12 cellular contexts compared by ENCODE assay signal in genomic region chr21:34877485-34878128, GRCh38.
DNase-seq lines count a peak whose midpoint lies in the region; ATAC-seq and TF ChIP-seq lines count a peak whose summit lies in the region.
"Had no signal": no experiment of that assay in that cellular context is flagged by ENCODE, and none has a peak within 500 bp of the region (broad histone marks: within the 10 kb centered on the region; RNA-seq: fewer than 3 reads in every experiment).

No MANE protein-coding gene starts in this region.

- no peak for TF ChIP-seq CTCF in HFFc6 (IDR thresholded peaks at IDR 0.05)
- no peak for TF ChIP-seq CTCF in mucosa of descending colon (IDR thresholded peaks at IDR 0.05)

- H4K20me1 ChIP-seq in BLaER1, result peaks cover 100% of the 10 kb centered on the region

- peaks cover 81% of the 10 kb centered on the region for H3K36me3 Mint-ChIP-seq in HFFc6 (ENCODE audit: low read depth)

- intact Hi-C loops in mucosa of descending colon (cut with DNase I, micrococcal nuclease), result loop anchor here in 1 of 2 donors (10.0 kb wide), 1 partner anchor 133 kb away; no protein-coding TSS in a partner anchor

- DNase-seq in HFFc6, result no peak
- DNase-seq in adipocyte (ENCODE audit: low read depth), result no peak
- DNase-seq in mucosa of descending colon, result peak; percentile 85 to 96 (median 87)
- DNase-seq in SKM-1 treated with dmso at 0.1 percent for 144 hours (lab: John Stamatoyannopoulos, UW; ENCODE audit: unreplicated experiment), result no peak
- no peak for DNase-seq in SK-N-DZ (ENCODE audit: low spot score)
- DNase-seq: mesendoderm, WERI-Rb-1 had no signal

- no peaks in the 10 kb centered on the region for H3K9me3 Mint-ChIP-seq in HFFc6

- no peak overlapping the region for H3K9ac ChIP-seq in BLaER1
- peak overlapping the region; percentile 8 for H3K9ac ChIP-seq in adipocyte (ENCODE audit: low read length)

- H3K4me1 Mint-ChIP-seq in HFFc6 (ENCODE audit: low read depth), result peaks cover 83% of the 10 kb centered on the region

- 0 out of 2 replicates have a peak overlapping the region, but pooled peaks have one; percentile 18 for H3K27ac ChIP-seq in BLaER1
- H3K27ac ChIP-seq: HL-60, WERI-Rb-1 had no signal

- H3K4me1 ChIP-seq in BLaER1 (peaks cover 100% of the 10 kb centered on the region), adipocyte (ENCODE audit: control insufficient read depth, insufficient read depth, low read length) (peaks cover 87% of the 10 kb centered on the region), mucosa of descending colon (ENCODE audit: low read depth) (peaks cover 12% of the 10 kb centered on the region)

- peak overlapping the region; percentile 76 for H3K27ac Mint-ChIP-seq in HFFc6

- H3K4me3 Mint-ChIP-seq in HFFc6, result no peak overlapping the region

- ATAC-seq in mucosa of descending colon, result peak; percentile 86
- ATAC-seq in HG02763 (IDR thresholded peaks at IDR 0.05; ENCODE audit: unreplicated experiment), result no peak
- ATAC-seq in GM21737 (IDR thresholded peaks at IDR 0.05; ENCODE audit: unreplicated experiment), result no peak

- no peak overlapping the region for H3K4me3 ChIP-seq in BLaER1
- no peak overlapping the region for H3K4me3 ChIP-seq in adipocyte (ENCODE audit: low read length)
- no peak overlapping the region for H3K4me3 ChIP-seq in mucosa of descending colon
- H3K4me3 ChIP-seq: skin epidermis had no signal

- no peaks in the 10 kb centered on the region for H3K9me3 ChIP-seq in BLaER1
- no peaks in the 10 kb centered on the region for H3K9me3 ChIP-seq in adipocyte (ENCODE audit: control insufficient read depth, low read length)
- no peaks in the 10 kb centered on the region for H3K9me3 ChIP-seq in mucosa of descending colon

- 0 out of 2 replicates have a peak, but pooled peaks cover 1% of the 10 kb centered on the region for H3K27me3 Mint-ChIP-seq in HFFc6 (ENCODE audit: insufficient read depth)

- H3K4me2 ChIP-seq in BLaER1, result peak overlapping the region; percentile 67

- H3K27me3 ChIP-seq in BLaER1 (no peaks in the 10 kb centered on the region), adipocyte (replicated peaks; ENCODE audit: control insufficient read depth, insufficient read depth, low read length) (no peaks in the 10 kb centered on the region)

- peaks cover 90% of the 10 kb centered on the region for H3K36me3 ChIP-seq in BLaER1
- H3K36me3 ChIP-seq in adipocyte (ENCODE audit: control insufficient read depth, insufficient read depth, low read length, severe bottlenecking), result peaks cover 92% of the 10 kb centered on the region
- no peaks in the 10 kb centered on the region for H3K36me3 ChIP-seq in mucosa of descending colon (ENCODE audit: low read depth)
- H3K36me3 ChIP-seq: WERI-Rb-1 had no signal

Comparison
In these comparisons a context has a peak if more than half of its experiments do, and no peak if none do; other contexts are left out.
1. DNase-seq: peak in mucosa of descending colon (3 of 3); none in HFFc6 (single experiment), adipocyte (single experiment), SKM-1 treated with dmso at 0.1 percent for 144 hours (single experiment) and SK-N-DZ (single experiment).